1 cellular context compared by ENCODE assay signal in the genomic region with DNA sequence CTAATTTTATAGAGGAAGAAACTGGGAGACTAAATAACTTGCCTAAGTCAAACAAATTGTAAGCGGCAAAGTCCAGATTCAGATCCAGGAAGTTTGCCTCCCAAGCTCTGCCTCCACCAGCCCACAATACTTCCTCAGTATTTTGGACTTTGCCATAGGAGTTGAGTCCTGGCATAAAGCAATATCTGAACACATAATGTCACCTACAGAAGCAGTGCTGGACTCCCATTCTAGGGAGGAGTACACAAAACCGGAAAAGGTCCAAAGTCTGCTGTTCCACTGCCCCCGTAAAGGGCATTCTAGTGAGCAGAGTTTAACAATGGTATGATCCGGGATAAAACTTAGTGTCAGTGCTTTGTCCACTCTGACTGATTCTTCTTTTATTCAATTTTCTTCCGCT.
A peak's percentile ranks its signal among the peaks of the same experiment; 100 is the strongest.
TF ChIP-seq lines count a peak whose summit lies in the region.

No MANE protein-coding gene starts in this region.

TF ChIP-seq in HepG2, 621 proteins besides CTCF, POLR2A, EP300 and RAD21 (continued from another document and continues in another):
- no peak for TF ChIP-seq ZNF552 (CRISPR knock-in tag; IDR thresholded peaks at IDR 0.05; ENCODE audit: borderline replicate concordance)
- no peak for TF ChIP-seq RARG (CRISPR knock-in tag; IDR thresholded peaks at IDR 0.05; ENCODE audit: low read depth)
- no peak for TF ChIP-seq ZNF138 (CRISPR knock-in tag; IDR thresholded peaks at IDR 0.05; ENCODE audit: low read depth)
- TF ChIP-seq KLF9 (CRISPR knock-in tag; IDR thresholded peaks at IDR 0.05; ENCODE audit: low read depth), result no peak
- no peak for TF ChIP-seq NONO (IDR thresholded peaks at IDR 0.05)
- 0 out of 2 replicates have a peak, but pooled peaks have one; percentile 35 for TF ChIP-seq NONO (CRISPR knock-in tag; conservative IDR thresholded peaks at IDR 0.05)
- TF ChIP-seq SRSF9 (IDR thresholded peaks at IDR 0.05; ENCODE audit: borderline replicate concordance, insufficient read depth, low read depth, low read length, poor library complexity, severe bottlenecking), result no peak
- TF ChIP-seq ZNF570 (CRISPR knock-in tag; IDR thresholded peaks at IDR 0.05; ENCODE audit: borderline replicate concordance), result no peak
- TF ChIP-seq, protein P1, sequence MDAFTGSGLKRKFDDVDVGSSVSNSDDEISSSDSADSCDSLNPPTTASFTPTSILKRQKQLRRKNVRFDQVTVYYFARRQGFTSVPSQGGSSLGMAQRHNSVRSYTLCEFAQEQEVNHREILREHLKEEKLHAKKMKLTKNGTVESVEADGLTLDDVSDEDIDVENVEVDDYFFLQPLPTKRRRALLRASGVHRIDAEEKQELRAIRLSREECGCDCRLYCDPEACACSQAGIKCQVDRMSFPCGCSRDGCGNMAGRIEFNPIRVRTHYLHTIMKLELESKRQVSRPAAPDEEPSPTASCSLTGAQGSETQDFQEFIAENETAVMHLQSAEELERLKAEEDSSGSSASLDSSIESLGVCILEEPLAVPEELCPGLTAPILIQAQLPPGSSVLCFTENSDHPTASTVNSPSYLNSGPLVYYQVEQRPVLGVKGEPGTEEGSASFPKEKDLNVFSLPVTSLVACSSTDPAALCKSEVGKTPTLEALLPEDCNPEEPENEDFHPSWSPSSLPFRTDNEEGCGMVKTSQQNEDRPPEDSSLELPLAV (CRISPR knock-in tag; conservative IDR thresholded peaks at IDR 0.05; ENCODE audit: low read depth), result no peak
- no peak for TF ChIP-seq EZH2 (conservative IDR thresholded peaks at IDR 0.05; ENCODE audit: low read depth, low read length)
- no peak for TF ChIP-seq ISX (CRISPR knock-in tag; conservative IDR thresholded peaks at IDR 0.05)
- no peak for TF ChIP-seq ZFP41 (CRISPR knock-in tag; IDR thresholded peaks at IDR 0.05; ENCODE audit: borderline replicate concordance)
- no peak for TF ChIP-seq ZFP90 (CRISPR knock-in tag; IDR thresholded peaks at IDR 0.05; ENCODE audit: borderline replicate concordance)
- TF ChIP-seq ZMYM4 (CRISPR knock-in tag; IDR thresholded peaks at IDR 0.05), result peak; percentile 59
- TF ChIP-seq, protein P2, sequence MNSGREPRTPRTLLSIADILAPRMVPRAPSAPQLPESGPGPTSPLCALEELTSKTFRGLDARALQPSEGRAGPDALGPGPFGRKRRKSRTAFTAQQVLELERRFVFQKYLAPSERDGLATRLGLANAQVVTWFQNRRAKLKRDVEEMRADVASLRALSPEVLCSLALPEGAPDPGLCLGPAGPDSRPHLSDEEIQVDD (CRISPR knock-in tag; IDR thresholded peaks at IDR 0.05; ENCODE audit: borderline replicate concordance), result no peak
- TF ChIP-seq JUN (CRISPR knock-in tag; IDR thresholded peaks at IDR 0.05), result no peak
- TF ChIP-seq ZNF841 (CRISPR knock-in tag; IDR thresholded peaks at IDR 0.05; ENCODE audit: borderline replicate concordance), result no peak
- TF ChIP-seq, protein P3, sequence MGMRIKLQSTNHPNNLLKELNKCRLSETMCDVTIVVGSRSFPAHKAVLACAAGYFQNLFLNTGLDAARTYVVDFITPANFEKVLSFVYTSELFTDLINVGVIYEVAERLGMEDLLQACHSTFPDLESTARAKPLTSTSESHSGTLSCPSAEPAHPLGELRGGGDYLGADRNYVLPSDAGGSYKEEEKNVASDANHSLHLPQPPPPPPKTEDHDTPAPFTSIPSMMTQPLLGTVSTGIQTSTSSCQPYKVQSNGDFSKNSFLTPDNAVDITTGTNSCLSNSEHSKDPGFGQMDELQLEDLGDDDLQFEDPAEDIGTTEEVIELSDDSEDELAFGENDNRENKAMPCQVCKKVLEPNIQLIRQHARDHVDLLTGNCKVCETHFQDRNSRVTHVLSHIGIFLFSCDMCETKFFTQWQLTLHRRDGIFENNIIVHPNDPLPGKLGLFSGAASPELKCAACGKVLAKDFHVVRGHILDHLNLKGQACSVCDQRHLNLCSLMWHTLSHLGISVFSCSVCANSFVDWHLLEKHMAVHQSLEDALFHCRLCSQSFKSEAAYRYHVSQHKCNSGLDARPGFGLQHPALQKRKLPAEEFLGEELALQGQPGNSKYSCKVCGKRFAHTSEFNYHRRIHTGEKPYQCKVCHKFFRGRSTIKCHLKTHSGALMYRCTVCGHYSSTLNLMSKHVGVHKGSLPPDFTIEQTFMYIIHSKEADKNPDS (CRISPR knock-in tag; IDR thresholded peaks at IDR 0.05), result peak; percentile 94
- TF ChIP-seq, protein P4, sequence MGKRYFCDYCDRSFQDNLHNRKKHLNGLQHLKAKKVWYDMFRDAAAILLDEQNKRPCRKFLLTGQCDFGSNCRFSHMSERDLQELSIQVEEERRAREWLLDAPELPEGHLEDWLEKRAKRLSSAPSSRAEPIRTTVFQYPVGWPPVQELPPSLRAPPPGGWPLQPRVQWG (CRISPR knock-in tag; IDR thresholded peaks at IDR 0.05; ENCODE audit: borderline replicate concordance, low read depth), result no peak
- TF ChIP-seq CAMTA2 (CRISPR knock-in tag; IDR thresholded peaks at IDR 0.05; ENCODE audit: borderline replicate concordance), result no peak
- no peak for TF ChIP-seq GATAD1 (CRISPR knock-in tag; IDR thresholded peaks at IDR 0.05)
- TF ChIP-seq, protein P5, sequence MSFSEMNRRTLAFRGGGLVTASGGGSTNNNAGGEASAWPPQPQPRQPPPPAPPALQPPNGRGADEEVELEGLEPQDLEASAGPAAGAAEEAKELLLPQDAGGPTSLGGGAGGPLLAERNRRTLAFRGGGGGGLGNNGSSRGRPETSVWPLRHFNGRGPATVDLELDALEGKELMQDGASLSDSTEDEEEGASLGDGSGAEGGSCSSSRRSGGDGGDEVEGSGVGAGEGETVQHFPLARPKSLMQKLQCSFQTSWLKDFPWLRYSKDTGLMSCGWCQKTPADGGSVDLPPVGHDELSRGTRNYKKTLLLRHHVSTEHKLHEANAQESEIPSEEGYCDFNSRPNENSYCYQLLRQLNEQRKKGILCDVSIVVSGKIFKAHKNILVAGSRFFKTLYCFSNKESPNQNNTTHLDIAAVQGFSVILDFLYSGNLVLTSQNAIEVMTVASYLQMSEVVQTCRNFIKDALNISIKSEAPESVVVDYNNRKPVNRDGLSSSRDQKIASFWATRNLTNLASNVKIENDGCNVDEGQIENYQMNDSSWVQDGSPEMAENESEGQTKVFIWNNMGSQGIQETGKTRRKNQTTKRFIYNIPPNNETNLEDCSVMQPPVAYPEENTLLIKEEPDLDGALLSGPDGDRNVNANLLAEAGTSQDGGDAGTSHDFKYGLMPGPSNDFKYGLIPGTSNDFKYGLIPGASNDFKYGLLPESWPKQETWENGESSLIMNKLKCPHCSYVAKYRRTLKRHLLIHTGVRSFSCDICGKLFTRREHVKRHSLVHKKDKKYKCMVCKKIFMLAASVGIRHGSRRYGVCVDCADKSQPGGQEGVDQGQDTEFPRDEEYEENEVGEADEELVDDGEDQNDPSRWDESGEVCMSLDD (CRISPR knock-in tag; IDR thresholded peaks at IDR 0.05; ENCODE audit: borderline replicate concordance), result no peak
- TF ChIP-seq SOX13 (IDR thresholded peaks at IDR 0.05), result no peak
- peak in 1 of 2 experiments; percentile 64; a peak in 2 of 4 replicates for TF ChIP-seq SOX13 (CRISPR knock-in tag; conservative IDR thresholded peaks at IDR 0.05 in 1 of 2, IDR thresholded peaks at IDR 0.05 in 1 of 2)
- no peak for TF ChIP-seq CENPT (CRISPR knock-in tag; IDR thresholded peaks at IDR 0.05; ENCODE audit: low read depth)
- peak; percentile 72 for TF ChIP-seq PPARG (CRISPR knock-in tag; conservative IDR thresholded peaks at IDR 0.05)
- TF ChIP-seq ZNF484 (CRISPR knock-in tag; IDR thresholded peaks at IDR 0.05; ENCODE audit: borderline replicate concordance, low read depth), result no peak
- no peak for TF ChIP-seq PITX1 (CRISPR knock-in tag; IDR thresholded peaks at IDR 0.05)
- TF ChIP-seq SRSF4 (IDR thresholded peaks at IDR 0.05; ENCODE audit: low read depth, low read length, poor library complexity, severe bottlenecking), result no peak
- TF ChIP-seq, protein P6, sequence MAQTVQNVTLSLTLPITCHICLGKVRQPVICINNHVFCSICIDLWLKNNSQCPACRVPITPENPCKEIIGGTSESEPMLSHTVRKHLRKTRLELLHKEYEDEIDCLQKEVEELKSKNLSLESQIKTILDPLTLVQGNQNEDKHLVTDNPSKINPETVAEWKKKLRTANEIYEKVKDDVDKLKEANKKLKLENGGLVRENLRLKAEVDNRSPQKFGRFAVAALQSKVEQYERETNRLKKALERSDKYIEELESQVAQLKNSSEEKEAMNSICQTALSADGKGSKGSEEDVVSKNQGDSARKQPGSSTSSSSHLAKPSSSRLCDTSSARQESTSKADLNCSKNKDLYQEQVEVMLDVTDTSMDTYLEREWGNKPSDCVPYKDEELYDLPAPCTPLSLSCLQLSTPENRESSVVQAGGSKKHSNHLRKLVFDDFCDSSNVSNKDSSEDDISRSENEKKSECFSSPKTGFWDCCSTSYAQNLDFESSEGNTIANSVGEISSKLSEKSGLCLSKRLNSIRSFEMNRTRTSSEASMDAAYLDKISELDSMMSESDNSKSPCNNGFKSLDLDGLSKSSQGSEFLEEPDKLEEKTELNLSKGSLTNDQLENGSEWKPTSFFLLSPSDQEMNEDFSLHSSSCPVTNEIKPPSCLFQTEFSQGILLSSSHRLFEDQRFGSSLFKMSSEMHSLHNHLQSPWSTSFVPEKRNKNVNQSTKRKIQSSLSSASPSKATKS (CRISPR knock-in tag; IDR thresholded peaks at IDR 0.05), result no peak
- TF ChIP-seq, protein P7, sequence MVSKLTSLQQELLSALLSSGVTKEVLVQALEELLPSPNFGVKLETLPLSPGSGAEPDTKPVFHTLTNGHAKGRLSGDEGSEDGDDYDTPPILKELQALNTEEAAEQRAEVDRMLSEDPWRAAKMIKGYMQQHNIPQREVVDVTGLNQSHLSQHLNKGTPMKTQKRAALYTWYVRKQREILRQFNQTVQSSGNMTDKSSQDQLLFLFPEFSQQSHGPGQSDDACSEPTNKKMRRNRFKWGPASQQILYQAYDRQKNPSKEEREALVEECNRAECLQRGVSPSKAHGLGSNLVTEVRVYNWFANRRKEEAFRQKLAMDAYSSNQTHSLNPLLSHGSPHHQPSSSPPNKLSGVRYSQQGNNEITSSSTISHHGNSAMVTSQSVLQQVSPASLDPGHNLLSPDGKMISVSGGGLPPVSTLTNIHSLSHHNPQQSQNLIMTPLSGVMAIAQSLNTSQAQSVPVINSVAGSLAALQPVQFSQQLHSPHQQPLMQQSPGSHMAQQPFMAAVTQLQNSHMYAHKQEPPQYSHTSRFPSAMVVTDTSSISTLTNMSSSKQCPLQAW (CRISPR knock-in tag; IDR thresholded peaks at IDR 0.05), result peak; percentile 26; the same call in 1 of the 2 replicates
- TF ChIP-seq, protein P8, sequence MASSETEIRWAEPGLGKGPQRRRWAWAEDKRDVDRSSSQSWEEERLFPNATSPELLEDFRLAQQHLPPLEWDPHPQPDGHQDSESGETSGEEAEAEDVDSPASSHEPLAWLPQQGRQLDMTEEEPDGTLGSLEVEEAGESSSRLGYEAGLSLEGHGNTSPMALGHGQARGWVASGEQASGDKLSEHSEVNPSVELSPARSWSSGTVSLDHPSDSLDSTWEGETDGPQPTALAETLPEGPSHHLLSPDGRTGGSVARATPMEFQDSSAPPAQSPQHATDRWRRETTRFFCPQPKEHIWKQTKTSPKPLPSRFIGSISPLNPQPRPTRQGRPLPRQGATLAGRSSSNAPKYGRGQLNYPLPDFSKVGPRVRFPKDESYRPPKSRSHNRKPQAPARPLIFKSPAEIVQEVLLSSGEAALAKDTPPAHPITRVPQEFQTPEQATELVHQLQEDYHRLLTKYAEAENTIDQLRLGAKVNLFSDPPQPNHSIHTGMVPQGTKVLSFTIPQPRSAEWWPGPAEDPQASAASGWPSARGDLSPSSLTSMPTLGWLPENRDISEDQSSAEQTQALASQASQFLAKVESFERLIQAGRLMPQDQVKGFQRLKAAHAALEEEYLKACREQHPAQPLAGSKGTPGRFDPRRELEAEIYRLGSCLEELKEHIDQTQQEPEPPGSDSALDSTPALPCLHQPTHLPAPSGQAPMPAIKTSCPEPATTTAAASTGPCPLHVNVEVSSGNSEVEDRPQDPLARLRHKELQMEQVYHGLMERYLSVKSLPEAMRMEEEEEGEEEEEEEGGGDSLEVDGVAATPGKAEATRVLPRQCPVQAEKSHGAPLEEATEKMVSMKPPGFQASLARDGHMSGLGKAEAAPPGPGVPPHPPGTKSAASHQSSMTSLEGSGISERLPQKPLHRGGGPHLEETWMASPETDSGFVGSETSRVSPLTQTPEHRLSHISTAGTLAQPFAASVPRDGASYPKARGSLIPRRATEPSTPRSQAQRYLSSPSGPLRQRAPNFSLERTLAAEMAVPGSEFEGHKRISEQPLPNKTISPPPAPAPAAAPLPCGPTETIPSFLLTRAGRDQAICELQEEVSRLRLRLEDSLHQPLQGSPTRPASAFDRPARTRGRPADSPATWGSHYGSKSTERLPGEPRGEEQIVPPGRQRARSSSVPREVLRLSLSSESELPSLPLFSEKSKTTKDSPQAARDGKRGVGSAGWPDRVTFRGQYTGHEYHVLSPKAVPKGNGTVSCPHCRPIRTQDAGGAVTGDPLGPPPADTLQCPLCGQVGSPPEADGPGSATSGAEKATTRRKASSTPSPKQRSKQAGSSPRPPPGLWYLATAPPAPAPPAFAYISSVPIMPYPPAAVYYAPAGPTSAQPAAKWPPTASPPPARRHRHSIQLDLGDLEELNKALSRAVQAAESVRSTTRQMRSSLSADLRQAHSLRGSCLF (CRISPR knock-in tag; IDR thresholded peaks at IDR 0.05; ENCODE audit: borderline replicate concordance), result no peak
- no peak for TF ChIP-seq AGO2 (optimal IDR thresholded peaks at IDR 0.05; ENCODE audit: low read depth, low read length)
- peak; percentile 42 for TF ChIP-seq ASH2L (IDR thresholded peaks at IDR 0.05; ENCODE audit: insufficient read length, low read depth, low read length)
- TF ChIP-seq, protein P9, sequence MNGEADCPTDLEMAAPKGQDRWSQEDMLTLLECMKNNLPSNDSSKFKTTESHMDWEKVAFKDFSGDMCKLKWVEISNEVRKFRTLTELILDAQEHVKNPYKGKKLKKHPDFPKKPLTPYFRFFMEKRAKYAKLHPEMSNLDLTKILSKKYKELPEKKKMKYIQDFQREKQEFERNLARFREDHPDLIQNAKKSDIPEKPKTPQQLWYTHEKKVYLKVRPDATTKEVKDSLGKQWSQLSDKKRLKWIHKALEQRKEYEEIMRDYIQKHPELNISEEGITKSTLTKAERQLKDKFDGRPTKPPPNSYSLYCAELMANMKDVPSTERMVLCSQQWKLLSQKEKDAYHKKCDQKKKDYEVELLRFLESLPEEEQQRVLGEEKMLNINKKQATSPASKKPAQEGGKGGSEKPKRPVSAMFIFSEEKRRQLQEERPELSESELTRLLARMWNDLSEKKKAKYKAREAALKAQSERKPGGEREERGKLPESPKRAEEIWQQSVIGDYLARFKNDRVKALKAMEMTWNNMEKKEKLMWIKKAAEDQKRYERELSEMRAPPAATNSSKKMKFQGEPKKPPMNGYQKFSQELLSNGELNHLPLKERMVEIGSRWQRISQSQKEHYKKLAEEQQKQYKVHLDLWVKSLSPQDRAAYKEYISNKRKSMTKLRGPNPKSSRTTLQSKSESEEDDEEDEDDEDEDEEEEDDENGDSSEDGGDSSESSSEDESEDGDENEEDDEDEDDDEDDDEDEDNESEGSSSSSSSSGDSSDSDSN (CRISPR knock-in tag; IDR thresholded peaks at IDR 0.05), result no peak
- TF ChIP-seq ZNF501 (CRISPR knock-in tag; IDR thresholded peaks at IDR 0.05), result no peak
- TF ChIP-seq, protein P10, sequence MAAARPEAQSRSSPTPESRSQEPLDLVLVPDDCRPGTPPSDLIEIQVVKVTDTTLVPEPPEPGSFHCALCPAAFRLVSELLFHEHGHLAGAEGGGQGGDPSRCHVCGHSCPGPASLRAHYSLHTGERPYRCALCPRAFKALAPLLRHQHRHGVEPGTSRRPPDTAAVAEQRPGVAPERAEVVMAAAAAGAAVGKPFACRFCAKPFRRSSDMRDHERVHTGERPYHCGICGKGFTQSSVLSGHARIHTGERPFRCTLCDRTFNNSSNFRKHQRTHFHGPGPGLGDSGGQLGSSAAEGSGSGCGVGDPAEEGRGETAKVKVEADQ (CRISPR knock-in tag; IDR thresholded peaks at IDR 0.05; ENCODE audit: borderline replicate concordance), result no peak
- no peak for TF ChIP-seq ZKSCAN1 (IDR thresholded peaks at IDR 0.05; ENCODE audit: low read length)
